ENCODE assay signal across 9 cellular contexts in genomic region chr3:185656321-185656840, GRCh38.
A peak's percentile ranks its signal among the peaks of the same experiment; 100 is the strongest.
DNase-seq lines count a peak whose midpoint lies in the region; ATAC-seq and TF ChIP-seq lines count a peak whose summit lies in the region.
"Had no signal": no experiment of that assay in that cellular context is flagged by ENCODE, and none has a peak within 500 bp of the region (broad histone marks: within the 10 kb centered on the region; RNA-seq: fewer than 3 reads in every experiment).

No MANE protein-coding gene starts in this region.

- 19% methylated on average over 8 of the region's 8 CpGs for WGBS in mammary epithelial cell (ENCODE audit: low coverage, missing lambda C conversion rate)
- WGBS in smooth muscle cell (ENCODE audit: low lambda C conversion rate) = 37% methylated on average over 8 of the region's 8 CpGs

- BruUV-seq in mammary epithelial cell (replicated peaks; lab: Mats Ljungman, UMichigan) = no TSS peak

- H3K9ac ChIP-seq in mammary epithelial cell (ENCODE audit: insufficient read depth, low read length) (peak overlapping the region; percentile 34), smooth muscle cell (ENCODE audit: low read depth) (peak overlapping the region; percentile 72)

- H3K27ac Mint-ChIP-seq in GM23338 = no peak overlapping the region

- no peaks in the 10 kb centered on the region for H3K9me3 ChIP-seq in mammary epithelial cell (replicated peaks; ENCODE audit: insufficient read depth, low read length)
- H3K9me3 ChIP-seq in smooth muscle cell (replicated peaks; ENCODE audit: low read depth) = no peaks in the 10 kb centered on the region
- H3K9me3 ChIP-seq: HAP-1 had no signal

- H3K36me3 ChIP-seq in GM23338 (ENCODE audit: insufficient read depth) (peaks cover 12% of the 10 kb centered on the region; the same call in 1 of the 2 replicates), mammary epithelial cell (ENCODE audit: insufficient read depth, low read length) (peaks cover 35% of the 10 kb centered on the region), smooth muscle cell (ENCODE audit: low read depth) (peaks cover 3% of the 10 kb centered on the region)

- ATAC-seq in GM23338 = no peak
- no peak for ATAC-seq in GM21360 (IDR thresholded peaks at IDR 0.05; ENCODE audit: unreplicated experiment)
- ATAC-seq in HG03108 (IDR thresholded peaks at IDR 0.05; ENCODE audit: unreplicated experiment) = no peak
- no peak for ATAC-seq in HG02870 (IDR thresholded peaks at IDR 0.05; ENCODE audit: unreplicated experiment)

- no peak overlapping the region for H3K4me3 Mint-ChIP-seq in GM23338

- peaks cover 28% of the 10 kb centered on the region for H3K27me3 Mint-ChIP-seq in GM23338 (ENCODE audit: insufficient read depth, low read depth, poor library complexity)

- H2AFZ ChIP-seq in GM23338 (no peak overlapping the region), mammary epithelial cell (ENCODE audit: low read depth, low read length) (no peak overlapping the region), smooth muscle cell (ENCODE audit: low read depth) (no peak overlapping the region)

- H3K36me3 Mint-ChIP-seq in GM23338 (ENCODE audit: low read depth) = peaks cover 66% of the 10 kb centered on the region

- intact Hi-C loops in mammary epithelial cell (cut with micrococcal nuclease) = loop anchor here (5.0 kb wide), 2 partner anchors 281 to 451 kb away; partner anchors contain the start of genes ETV5 and TRA2B

- in situ Hi-C loops in mammary epithelial cell (cut with MboI; ENCODE audit: low sequenced_read_pairs in 2 of 2) = loop anchor here in 1 of 2 donors (25.0 kb wide), 1 partner anchor 256 kb away; no protein-coding TSS in a partner anchor

- no peak for TF ChIP-seq CTCF in GM23338 (conservative IDR thresholded peaks at IDR 0.05; ENCODE audit: low read depth in 2 of 2)
- TF ChIP-seq CTCF in mammary epithelial cell (conservative IDR thresholded peaks at IDR 0.05 in 1 of 2, IDR thresholded peaks at IDR 0.05 in 1 of 2; ENCODE audit: extremely low read depth in 1 of 2, insufficient read depth in 1 of 2, low read depth in 1 of 2, low read length in 2 of 2) = no peak
- TF ChIP-seq CTCF in smooth muscle cell (IDR thresholded peaks at IDR 0.05; ENCODE audit: borderline replicate concordance, insufficient read depth, poor library complexity, severe bottlenecking) = no peak

- H3K27me3 ChIP-seq in GM23338 (ENCODE audit: insufficient read depth) (no peaks in the 10 kb centered on the region), mammary epithelial cell (ENCODE audit: insufficient read depth, low read length) (no peaks in the 10 kb centered on the region), smooth muscle cell (ENCODE audit: low read depth) (no peaks in the 10 kb centered on the region)

- H3K4me1 ChIP-seq in GM23338 (ENCODE audit: insufficient read depth) (peaks cover 7% of the 10 kb centered on the region; the same call in 1 of the 2 replicates), mammary epithelial cell (ENCODE audit: insufficient read depth, low read length) (peaks cover 55% of the 10 kb centered on the region), smooth muscle cell (ENCODE audit: low read depth) (peaks cover 5% of the 10 kb centered on the region)
- H3K4me1 ChIP-seq: HAP-1 had no signal

- H4K20me1 ChIP-seq in GM23338 (replicated peaks; ENCODE audit: insufficient read depth) = no peaks in the 10 kb centered on the region; the same call in none of the 2 replicates
- no peaks in the 10 kb centered on the region for H4K20me1 ChIP-seq in mammary epithelial cell (ENCODE audit: insufficient read depth, low read length)
- H4K20me1 ChIP-seq in smooth muscle cell (ENCODE audit: low read depth) = peaks cover 70% of the 10 kb centered on the region

- H3F3A ChIP-seq in GM23338 (replicated peaks; ENCODE audit: low read depth) = peaks cover 9% of the 10 kb centered on the region
- H3F3A ChIP-seq in smooth muscle cell (ENCODE audit: low read depth) = peaks cover 50% of the 10 kb centered on the region

- H3K4me2 ChIP-seq in GM23338 = no peak overlapping the region
- H3K4me2 ChIP-seq in mammary epithelial cell (ENCODE audit: insufficient read depth, low read depth, low read length) = peak overlapping the region; percentile 39
- peak overlapping the region; percentile 55 for H3K4me2 ChIP-seq in smooth muscle cell

- DNase-seq in GM23338 (ENCODE audit: low spot score) = no peak
- DNase-seq in mammary epithelial cell = peak; percentile 95
- DNase-seq in inferior parietal cortex (ENCODE audit: extremely low spot score) = peak; percentile 42
- DNase-seq in smooth muscle cell (lab: John Stamatoyannopoulos, UW; ENCODE audit: unreplicated experiment) = peak; percentile 5
- DNase-seq in NOMO-1 treated with DMSO at 0.1 percent for 48 hours (lab: John Stamatoyannopoulos, UW; ENCODE audit: unreplicated experiment) = no peak

- H3K79me2 ChIP-seq in GM23338 (replicated peaks; ENCODE audit: insufficient read depth) = no peaks in the 10 kb centered on the region
- peaks cover 21% of the 10 kb centered on the region for H3K79me2 ChIP-seq in mammary epithelial cell (ENCODE audit: insufficient read depth, low read length)
- H3K79me2 ChIP-seq in smooth muscle cell (ENCODE audit: low read depth) = peaks cover 5% of the 10 kb centered on the region

- dilution Hi-C loops in mammary epithelial cell (cut with HindIII; ENCODE audit: low sequenced_read_pairs) = no loop called here

- no peaks in the 10 kb centered on the region for H3K9me2 ChIP-seq in GM23338 (ENCODE audit: insufficient read depth)

- H3K4me3 ChIP-seq in GM23338 = no peak overlapping the region
- no peak overlapping the region for H3K4me3 ChIP-seq in mammary epithelial cell (replicated peaks in 1 of 3; ENCODE audit: insufficient read depth in 1 of 3, low read depth in 2 of 3, low read length in 3 of 3)
- H3K4me3 ChIP-seq in smooth muscle cell = no peak overlapping the region
- H3K4me3 ChIP-seq: HAP-1 had no signal

- peaks cover 5% of the 10 kb centered on the region for H3K4me1 Mint-ChIP-seq in GM23338

- H3K27ac ChIP-seq in GM23338 (ENCODE audit: low read depth) = 0 out of 2 replicates have a peak overlapping the region, but pooled peaks have one; percentile 6
- H3K27ac ChIP-seq in mammary epithelial cell (ENCODE audit: insufficient read depth, low read depth, low read length) = peak overlapping the region; percentile 79
- H3K27ac ChIP-seq in smooth muscle cell (ENCODE audit: low read depth) = peak overlapping the region; percentile 97

- CTCF ChIA-PET in mammary epithelial cell (lab: Charles Lee; ENCODE audit: low non-redundant PET) = interaction anchor here (0.6 kb wide), 1 partner anchor 14 kb away, joined by 3 read pairs; no protein-coding TSS in a partner anchor

- H3K9me3 Mint-ChIP-seq in GM23338 = no peaks in the 10 kb centered on the region

TF ChIP-seq in GM23338, 12 proteins besides CTCF, POLR2A, EP300 and RAD21 (continues in another document):
- TF ChIP-seq EZH2phosphoT487 (IDR thresholded peaks at IDR 0.05; ENCODE audit: unreplicated experiment) (no peak), CREB1 (CRISPR knock-in tag; IDR thresholded peaks at IDR 0.05; ENCODE audit: low read depth) (no peak), ZNF114 (CRISPR knock-in tag; IDR thresholded peaks at IDR 0.05) (no peak), STAT1 (IDR thresholded peaks at IDR 0.05; ENCODE audit: unreplicated experiment) (no peak), POLR2AphosphoS5 (IDR thresholded peaks at IDR 0.05; ENCODE audit: low read depth) (no peak), ZNF331 (CRISPR knock-in tag; IDR thresholded peaks at IDR 0.05; ENCODE audit: low read depth) (no peak)

Comparison
In these comparisons a context has a peak if more than half of its experiments do, and no peak if none do; other contexts are left out.
1. DNase-seq: peak in mammary epithelial cell (single experiment), inferior parietal cortex (single experiment) and smooth muscle cell (single experiment); none in GM23338 (single experiment) and NOMO-1 treated with DMSO at 0.1 percent for 48 hours (single experiment).
2. H3K27ac ChIP-seq: peak in every context shown above with its lines; median percentile 97 in smooth muscle cell; 79 in mammary epithelial cell; 6 in GM23338.